Comparison of ENCODE assay signal across 8 cellular contexts in the genomic region with DNA sequence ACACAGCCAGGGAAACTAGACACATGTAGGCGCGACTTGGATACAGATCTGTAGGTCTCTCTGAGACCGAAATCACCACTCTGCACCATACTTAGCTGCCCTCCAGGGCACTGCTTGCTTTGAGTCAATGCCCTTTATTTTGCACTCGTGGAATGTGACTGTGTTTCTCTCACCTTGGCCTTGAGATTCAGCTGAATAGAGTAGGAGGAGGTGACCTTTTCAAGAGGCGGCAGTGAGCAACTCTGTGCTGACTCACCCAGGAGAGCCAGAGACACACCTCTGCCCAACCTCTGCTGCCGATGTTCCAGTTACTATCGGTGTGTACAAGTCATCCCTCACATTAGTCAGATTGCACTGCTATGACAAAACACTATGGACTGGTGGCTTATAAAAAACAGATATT.
A peak's percentile ranks its signal among the peaks of the same experiment; 100 is the strongest.
DNase-seq lines count a peak whose midpoint lies in the region; FAIRE-seq lines count a peak whose summit lies in the region.

No MANE protein-coding gene starts in this region.

- FAIRE-seq in urothelium cell line (lab: Jason Lieb, UNC) (no peak), GM19239 (lab: Jason Lieb, UNC) (no peak)

- peak; percentile 57 for DNase-seq in activated gamma-delta T cell treated with Interleukin-2 at 50 U/mL for 16 hours
- no peak for DNase-seq in activated gamma-delta T cell (lab: John Stamatoyannopoulos, UW)
- peak; percentile 58 for DNase-seq in activated gamma-delta T cell treated with anti-CD3 and anti-CD28 coated beads, Interleukin-2, amount 50 U/mL, for 16 hours (ENCODE audit: low read depth)
- peak; percentile 9 for DNase-seq in renal cortical epithelial cell (ENCODE audit: low read depth)
- DNase-seq in urothelium cell line (ENCODE audit: low spot score), result peak; percentile 50
- no peak for DNase-seq in medulla oblongata (ENCODE audit: extremely low spot score)
- no peak for DNase-seq in GM19239 (ENCODE audit: insufficient read length, low spot score)
- DNase-seq in NCI-H526 (lab: John Stamatoyannopoulos, UW), result no peak

Comparison
In these comparisons a context has a peak if more than half of its experiments do, and no peak if none do; other contexts are left out.
1. DNase-seq: peak in activated gamma-delta T cell treated with Interleukin-2 at 50 U/mL for 16 hours (single experiment), activated gamma-delta T cell treated with anti-CD3 and anti-CD28 coated beads, Interleukin-2, amount 50 U/mL, for 16 hours (single experiment), renal cortical epithelial cell (single experiment) and urothelium cell line (single experiment); none in activated gamma-delta T cell (single experiment), medulla oblongata (single experiment), GM19239 (single experiment) and NCI-H526 (0 of 2).